ENCODE assay signal across 8 cellular contexts in the genomic region with DNA sequence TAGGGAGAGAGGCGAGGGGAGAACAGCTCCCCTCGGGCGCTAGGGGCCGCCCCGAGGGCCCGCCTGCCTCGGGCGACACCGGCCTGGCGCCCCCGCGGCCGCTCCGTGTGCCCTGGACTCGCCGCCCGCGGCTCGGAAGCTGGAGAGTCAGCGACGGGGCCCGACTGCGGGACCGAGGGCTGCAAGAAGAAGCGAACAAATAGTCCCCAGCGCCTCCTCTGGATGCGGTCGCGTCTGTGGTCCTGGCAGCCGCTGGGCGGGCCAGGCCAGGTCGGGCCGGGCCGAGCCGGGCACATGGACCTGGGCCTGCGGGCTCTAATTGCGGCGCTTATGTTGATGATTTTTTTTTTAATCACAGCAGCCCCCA. TPM values are rescaled to one million over a fixed set of nuclear protein-coding genes. Genes with fewer than 3 reads are reported as not detected.
DNase-seq lines count a peak whose midpoint lies in the region; ATAC-seq and TF ChIP-seq lines count a peak whose summit lies in the region.

No MANE protein-coding gene starts in this region.

- H3K4me1 Mint-ChIP-seq in endothelial cell (ENCODE audit: unreplicated experiment) (peaks cover 17% of the 10 kb centered on the region), nephron progenitor cell (peaks cover 69% of the 10 kb centered on the region)

- CTCF ChIA-PET in A673 (lab: Charles Lee) = interaction anchor here (0.6 to 2.1 kb wide), 3 partner anchors 11 to 532 kb away, joined by 3 to 8 read pairs (median 7); no protein-coding TSS in a partner anchor

- H3K36me3 ChIP-seq in A673 (ENCODE audit: insufficient read depth, low read length, poor library complexity, severe bottlenecking) = peaks cover 65% of the 10 kb centered on the region

- DNase-seq in A673 (ENCODE audit: low spot score) (no peak), HFF-Myc (ENCODE audit: extremely low read depth, low read depth) (no peak), endothelial cell (ENCODE audit: low spot score) (no peak), nephron progenitor cell (no peak), HuH-7.5 (ENCODE audit: low spot score) (no peak), A172 (ENCODE audit: low spot score) (no peak)
- no peak for DNase-seq in stimulated activated CD8-positive, alpha-beta memory T cell treated with anti-CD3 and anti-CD28 coated beads, Interleukin-4, amount 100 ng/mL, for 48 hours

- H3K4me3 ChIP-seq in A673 (ENCODE audit: low read depth, low read length, poor library complexity, severe bottlenecking) = peak overlapping the region; percentile 71
- H3K4me3 ChIP-seq in HFF-Myc (replicated peaks; ENCODE audit: low read depth, low read length) = peak overlapping the region; percentile 24

- POLR2A ChIA-PET in A673 (lab: Charles Lee; ENCODE audit: low non-redundant PET) = interaction anchor here (0.7 kb wide), 2 partner anchors 803 to 955 kb away, joined by 3 to 8 read pairs; no protein-coding TSS in a partner anchor

- intact Hi-C loops in A673 (cut with micrococcal nuclease; ENCODE audit: unreplicated experiment) = loop anchor here (10.0 kb wide), 1 partner anchor 1633 kb away; no protein-coding TSS in a partner anchor

- H3K36me3 Mint-ChIP-seq in endothelial cell (ENCODE audit: low read depth, unreplicated experiment) = no peaks in the 10 kb centered on the region
- peaks cover 13% of the 10 kb centered on the region for H3K36me3 Mint-ChIP-seq in nephron progenitor cell (ENCODE audit: low read depth)

- H3K4me3 Mint-ChIP-seq in endothelial cell (ENCODE audit: unreplicated experiment) = peak overlapping the region; percentile 80
- peak overlapping the region; percentile 86 for H3K4me3 Mint-ChIP-seq in nephron progenitor cell

- H3K4me1 ChIP-seq in A673 (ENCODE audit: insufficient read depth, low read length, poor library complexity, severe bottlenecking) = peaks cover 62% of the 10 kb centered on the region

- TF ChIP-seq CTCF in A673 (conservative IDR thresholded peaks at IDR 0.05; ENCODE audit: low read depth, low read length) (0 out of 2 replicates have a peak, but pooled peaks have one; percentile 17), HFF-Myc (IDR thresholded peaks at IDR 0.05; ENCODE audit: low read depth, low read length, missing control alignments) (no peak), endothelial cell (IDR thresholded peaks at IDR 0.05; ENCODE audit: unreplicated experiment) (no peak), nephron progenitor cell (IDR thresholded peaks at IDR 0.05) (no peak)

- no peak for ATAC-seq in HG03520 (IDR thresholded peaks at IDR 0.05; ENCODE audit: unreplicated experiment)

- BruUV-seq in A673 (replicated peaks; lab: Mats Ljungman, UMichigan) = no TSS peak

- H3K9me3 Mint-ChIP-seq in endothelial cell (ENCODE audit: unreplicated experiment) (no peaks in the 10 kb centered on the region), nephron progenitor cell (no peaks in the 10 kb centered on the region)

- H3K27ac ChIP-seq in A673 (ENCODE audit: low read depth, low read length, poor library complexity, severe bottlenecking) = peak overlapping the region; percentile 98

- H3K27me3 Mint-ChIP-seq in endothelial cell (ENCODE audit: unreplicated experiment) = peaks cover 51% of the 10 kb centered on the region
- H3K27me3 Mint-ChIP-seq in nephron progenitor cell (ENCODE audit: low read depth, poor library complexity) = peaks cover 18% of the 10 kb centered on the region

- H3K27ac Mint-ChIP-seq in endothelial cell (ENCODE audit: unreplicated experiment) (no peak overlapping the region), nephron progenitor cell (peak overlapping the region; percentile 98)

- no peaks in the 10 kb centered on the region for H3K27me3 ChIP-seq in A673 (replicated peaks; ENCODE audit: insufficient read depth, low read depth, low read length, poor library complexity)

- H3K9me3 ChIP-seq in A673 (ENCODE audit: low read depth, low read length, poor library complexity, severe bottlenecking) = no peaks in the 10 kb centered on the region

RNA-seq across cellular contexts. Expression of gene HOXD9, which starts 0.3 kb away (rescaled TPM):
- total RNA-seq in A673 (2021) (63.0 and 64.9 TPM in 2 replicates), endothelial cell (ENCODE audit: unreplicated experiment) (0.56 TPM)
- total RNA-seq in A172 (2014; rRNA removed; shearing (Covaris generic)) = 2.8 and 3.6 TPM in 2 replicates

RNA-seq across cellular contexts. Expression of gene HOXD10, which starts 5.7 kb away (rescaled TPM):
- total RNA-seq in A673 (2021) = 88.6 and 98.3 TPM in 2 replicates
- total RNA-seq in endothelial cell (ENCODE audit: unreplicated experiment) = not detected
- 18.1 and 21.7 TPM in 2 replicates for total RNA-seq in A172 (2014; rRNA removed; shearing (Covaris generic))

RNA-seq across cellular contexts. Expression of gene HOXD8, which starts 7.3 kb away (rescaled TPM):
- total RNA-seq in A673 (2021) (56.8 and 61.9 TPM in 2 replicates), endothelial cell (ENCODE audit: unreplicated experiment) (9.3 TPM)
- 11.6 and 20.4 TPM in 2 replicates for total RNA-seq in A172 (2014; rRNA removed; shearing (Covaris generic))

RNA-seq across cellular contexts. Expression of gene HOXD11, which starts 15.2 kb away (rescaled TPM):
- total RNA-seq in A673 (2021) (107 and 123 TPM in 2 replicates), endothelial cell (ENCODE audit: unreplicated experiment) (not detected)
- 17.3 and 23.9 TPM in 2 replicates for total RNA-seq in A172 (2014; rRNA removed; shearing (Covaris generic))

RNA-seq across cellular contexts. Expression of gene HOXD12, which starts 22.7 kb away (rescaled TPM):
- total RNA-seq in A673 (2021) (0.58 and 0.72 TPM in 2 replicates), endothelial cell (ENCODE audit: unreplicated experiment) (not detected)
- total RNA-seq in A172 (2014; rRNA removed; shearing (Covaris generic)) = not detected in 2 replicates

Comparison
In these comparisons a context has a peak if more than half of its experiments do, and no peak if none do; other contexts are left out.
1. RNA of gene HOXD9, which starts 0.3 kb away (total RNA-seq): 63.0 to 64.9 TPM in A673; 2.8 to 3.6 TPM in A172 and 0.56 TPM in endothelial cell (single experiment); every median in the first group is over 10 times any median in the second.
2. RNA of gene HOXD10, which starts 5.7 kb away (total RNA-seq): 88.6 to 98.3 TPM in A673 and 18.1 to 21.7 TPM in A172; not detected in endothelial cell (single experiment); every median in the first group is over 10 times any median in the second.